Comparison of ENCODE assay signal across 1 cellular context in the genomic region with DNA sequence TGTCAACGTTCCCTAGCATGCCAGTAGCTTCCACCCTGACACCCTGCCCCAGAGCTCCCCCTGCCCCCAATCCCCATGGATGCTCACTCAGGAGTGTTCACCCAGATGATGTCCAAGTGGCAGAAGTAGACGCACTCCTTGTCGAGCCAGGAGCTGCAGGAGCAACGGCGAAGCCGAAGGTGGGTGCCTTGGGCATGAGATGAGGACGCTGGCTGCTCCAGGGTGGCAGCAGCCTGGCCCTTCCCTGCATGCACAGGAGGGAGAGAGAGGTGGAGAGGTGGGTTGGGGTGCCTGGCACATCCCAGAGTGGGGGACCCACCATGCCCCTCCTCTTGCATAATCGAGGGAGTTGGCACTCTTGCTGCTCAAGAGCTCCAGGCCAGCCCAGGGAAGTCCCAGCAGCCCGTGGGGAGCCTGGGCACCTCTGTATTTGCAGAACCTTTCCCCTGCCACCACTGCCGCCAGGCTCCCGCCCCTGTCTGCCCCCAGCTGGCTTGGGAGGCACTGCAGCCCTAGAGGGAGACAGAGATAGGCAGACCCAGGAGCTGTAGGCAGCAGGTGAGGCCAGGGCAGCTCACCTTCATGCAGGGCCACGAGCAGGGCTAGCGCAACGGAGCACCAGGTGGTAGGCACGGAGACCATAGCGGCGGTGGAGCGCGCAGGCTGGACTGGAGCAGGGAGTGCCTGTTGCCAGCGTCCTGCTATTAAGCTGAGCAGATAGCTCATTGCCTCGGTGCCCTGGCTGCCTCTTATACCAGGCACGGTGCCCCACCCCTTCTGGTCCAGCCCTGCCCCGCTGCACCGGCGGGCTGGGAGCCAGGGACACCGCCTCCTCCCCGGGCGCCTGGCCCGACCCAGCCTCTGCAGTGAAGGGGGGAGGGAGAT.
TF ChIP-seq lines count a peak whose summit lies in the region.

A gene (minus strand): TSS at position 724 of the 885 bp plus-strand sequence. CDS start 82 bp downstream, at position 642.

TF ChIP-seq in H1, 55 proteins besides CTCF, POLR2A, EP300 and RAD21 (continued from another document):
- TF ChIP-seq, protein P1, sequence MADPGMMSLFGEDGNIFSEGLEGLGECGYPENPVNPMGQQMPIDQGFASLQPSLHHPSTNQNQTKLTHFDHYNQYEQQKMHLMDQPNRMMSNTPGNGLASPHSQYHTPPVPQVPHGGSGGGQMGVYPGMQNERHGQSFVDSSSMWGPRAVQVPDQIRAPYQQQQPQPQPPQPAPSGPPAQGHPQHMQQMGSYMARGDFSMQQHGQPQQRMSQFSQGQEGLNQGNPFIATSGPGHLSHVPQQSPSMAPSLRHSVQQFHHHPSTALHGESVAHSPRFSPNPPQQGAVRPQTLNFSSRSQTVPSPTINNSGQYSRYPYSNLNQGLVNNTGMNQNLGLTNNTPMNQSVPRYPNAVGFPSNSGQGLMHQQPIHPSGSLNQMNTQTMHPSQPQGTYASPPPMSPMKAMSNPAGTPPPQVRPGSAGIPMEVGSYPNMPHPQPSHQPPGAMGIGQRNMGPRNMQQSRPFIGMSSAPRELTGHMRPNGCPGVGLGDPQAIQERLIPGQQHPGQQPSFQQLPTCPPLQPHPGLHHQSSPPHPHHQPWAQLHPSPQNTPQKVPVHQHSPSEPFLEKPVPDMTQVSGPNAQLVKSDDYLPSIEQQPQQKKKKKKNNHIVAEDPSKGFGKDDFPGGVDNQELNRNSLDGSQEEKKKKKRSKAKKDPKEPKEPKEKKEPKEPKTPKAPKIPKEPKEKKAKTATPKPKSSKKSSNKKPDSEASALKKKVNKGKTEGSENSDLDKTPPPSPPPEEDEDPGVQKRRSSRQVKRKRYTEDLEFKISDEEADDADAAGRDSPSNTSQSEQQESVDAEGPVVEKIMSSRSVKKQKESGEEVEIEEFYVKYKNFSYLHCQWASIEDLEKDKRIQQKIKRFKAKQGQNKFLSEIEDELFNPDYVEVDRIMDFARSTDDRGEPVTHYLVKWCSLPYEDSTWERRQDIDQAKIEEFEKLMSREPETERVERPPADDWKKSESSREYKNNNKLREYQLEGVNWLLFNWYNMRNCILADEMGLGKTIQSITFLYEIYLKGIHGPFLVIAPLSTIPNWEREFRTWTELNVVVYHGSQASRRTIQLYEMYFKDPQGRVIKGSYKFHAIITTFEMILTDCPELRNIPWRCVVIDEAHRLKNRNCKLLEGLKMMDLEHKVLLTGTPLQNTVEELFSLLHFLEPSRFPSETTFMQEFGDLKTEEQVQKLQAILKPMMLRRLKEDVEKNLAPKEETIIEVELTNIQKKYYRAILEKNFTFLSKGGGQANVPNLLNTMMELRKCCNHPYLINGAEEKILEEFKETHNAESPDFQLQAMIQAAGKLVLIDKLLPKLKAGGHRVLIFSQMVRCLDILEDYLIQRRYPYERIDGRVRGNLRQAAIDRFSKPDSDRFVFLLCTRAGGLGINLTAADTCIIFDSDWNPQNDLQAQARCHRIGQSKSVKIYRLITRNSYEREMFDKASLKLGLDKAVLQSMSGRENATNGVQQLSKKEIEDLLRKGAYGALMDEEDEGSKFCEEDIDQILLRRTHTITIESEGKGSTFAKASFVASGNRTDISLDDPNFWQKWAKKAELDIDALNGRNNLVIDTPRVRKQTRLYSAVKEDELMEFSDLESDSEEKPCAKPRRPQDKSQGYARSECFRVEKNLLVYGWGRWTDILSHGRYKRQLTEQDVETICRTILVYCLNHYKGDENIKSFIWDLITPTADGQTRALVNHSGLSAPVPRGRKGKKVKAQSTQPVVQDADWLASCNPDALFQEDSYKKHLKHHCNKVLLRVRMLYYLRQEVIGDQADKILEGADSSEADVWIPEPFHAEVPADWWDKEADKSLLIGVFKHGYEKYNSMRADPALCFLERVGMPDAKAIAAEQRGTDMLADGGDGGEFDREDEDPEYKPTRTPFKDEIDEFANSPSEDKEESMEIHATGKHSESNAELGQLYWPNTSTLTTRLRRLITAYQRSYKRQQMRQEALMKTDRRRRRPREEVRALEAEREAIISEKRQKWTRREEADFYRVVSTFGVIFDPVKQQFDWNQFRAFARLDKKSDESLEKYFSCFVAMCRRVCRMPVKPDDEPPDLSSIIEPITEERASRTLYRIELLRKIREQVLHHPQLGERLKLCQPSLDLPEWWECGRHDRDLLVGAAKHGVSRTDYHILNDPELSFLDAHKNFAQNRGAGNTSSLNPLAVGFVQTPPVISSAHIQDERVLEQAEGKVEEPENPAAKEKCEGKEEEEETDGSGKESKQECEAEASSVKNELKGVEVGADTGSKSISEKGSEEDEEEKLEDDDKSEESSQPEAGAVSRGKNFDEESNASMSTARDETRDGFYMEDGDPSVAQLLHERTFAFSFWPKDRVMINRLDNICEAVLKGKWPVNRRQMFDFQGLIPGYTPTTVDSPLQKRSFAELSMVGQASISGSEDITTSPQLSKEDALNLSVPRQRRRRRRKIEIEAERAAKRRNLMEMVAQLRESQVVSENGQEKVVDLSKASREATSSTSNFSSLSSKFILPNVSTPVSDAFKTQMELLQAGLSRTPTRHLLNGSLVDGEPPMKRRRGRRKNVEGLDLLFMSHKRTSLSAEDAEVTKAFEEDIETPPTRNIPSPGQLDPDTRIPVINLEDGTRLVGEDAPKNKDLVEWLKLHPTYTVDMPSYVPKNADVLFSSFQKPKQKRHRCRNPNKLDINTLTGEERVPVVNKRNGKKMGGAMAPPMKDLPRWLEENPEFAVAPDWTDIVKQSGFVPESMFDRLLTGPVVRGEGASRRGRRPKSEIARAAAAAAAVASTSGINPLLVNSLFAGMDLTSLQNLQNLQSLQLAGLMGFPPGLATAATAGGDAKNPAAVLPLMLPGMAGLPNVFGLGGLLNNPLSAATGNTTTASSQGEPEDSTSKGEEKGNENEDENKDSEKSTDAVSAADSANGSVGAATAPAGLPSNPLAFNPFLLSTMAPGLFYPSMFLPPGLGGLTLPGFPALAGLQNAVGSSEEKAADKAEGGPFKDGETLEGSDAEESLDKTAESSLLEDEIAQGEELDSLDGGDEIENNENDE (IDR thresholded peaks at IDR 0.05; ENCODE audit: insufficient replicate concordance, low read length), result no peak
- no peak for TF ChIP-seq GABPA (IDR thresholded peaks at IDR 0.05; ENCODE audit: borderline replicate concordance, insufficient read depth, low read length)
- TF ChIP-seq, protein P2, sequence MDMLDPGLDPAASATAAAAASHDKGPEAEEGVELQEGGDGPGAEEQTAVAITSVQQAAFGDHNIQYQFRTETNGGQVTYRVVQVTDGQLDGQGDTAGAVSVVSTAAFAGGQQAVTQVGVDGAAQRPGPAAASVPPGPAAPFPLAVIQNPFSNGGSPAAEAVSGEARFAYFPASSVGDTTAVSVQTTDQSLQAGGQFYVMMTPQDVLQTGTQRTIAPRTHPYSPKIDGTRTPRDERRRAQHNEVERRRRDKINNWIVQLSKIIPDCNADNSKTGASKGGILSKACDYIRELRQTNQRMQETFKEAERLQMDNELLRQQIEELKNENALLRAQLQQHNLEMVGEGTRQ (IDR thresholded peaks at IDR 0.05; ENCODE audit: low read length), result no peak
